In the genomic region with DNA sequence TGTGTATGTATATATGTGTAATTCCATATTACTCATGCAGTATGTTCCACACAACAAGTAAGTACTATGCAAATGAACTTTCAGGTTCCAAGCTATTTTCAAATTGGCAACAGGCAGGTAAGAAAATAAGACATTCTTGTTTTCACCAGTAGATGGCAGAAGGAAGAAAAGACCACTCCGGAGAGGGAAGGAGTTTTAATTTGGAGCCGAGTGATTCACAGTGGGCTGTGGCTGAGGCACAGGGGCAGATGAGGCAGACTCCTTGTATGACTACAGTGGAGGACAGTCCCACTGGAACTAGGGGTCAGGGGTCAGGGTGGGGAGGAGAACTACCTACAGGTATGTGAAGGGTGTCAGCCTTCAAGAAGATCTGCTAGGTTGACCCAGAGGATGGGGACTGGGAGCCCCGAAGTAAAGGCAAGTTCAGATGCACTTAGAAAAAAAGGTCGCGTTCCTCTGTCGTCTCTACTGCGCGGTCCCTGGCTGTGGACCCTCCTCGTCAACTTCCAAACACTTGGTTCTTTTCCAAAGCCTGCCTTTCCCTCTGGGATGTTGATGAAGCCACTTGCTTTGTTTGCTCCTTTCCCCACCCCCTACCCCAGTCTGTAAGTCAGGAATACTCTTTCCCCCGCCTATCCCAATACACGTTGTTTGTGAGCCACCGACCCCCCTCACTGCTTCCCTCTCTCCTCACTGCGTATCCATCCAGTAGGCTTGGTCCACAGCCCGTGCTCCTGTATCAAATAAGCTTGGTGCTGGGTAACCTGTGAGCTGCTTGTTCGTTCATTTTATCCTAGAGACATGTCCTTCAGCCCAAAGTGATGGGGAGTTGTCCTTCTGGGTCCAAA, we compare ENCODE assay signal across 8 cellular contexts. TPM values are rescaled to one million over a fixed set of nuclear protein-coding genes. Genes with fewer than 3 reads are reported as not detected.
A peak's percentile ranks its signal among the peaks of the same experiment; 100 is the strongest.
DNase-seq lines count a peak whose midpoint lies in the region; ATAC-seq and TF ChIP-seq lines count a peak whose summit lies in the region.

No MANE protein-coding gene starts in this region.

- 74% methylated on average over 15 of the region's 15 CpGs for WGBS in SK-N-SH (ENCODE audit: low lambda C conversion rate)
- 45 to 56% (median 52%) methylated on average over 15 of the region's 15 CpGs for WGBS in adrenal gland, 4 donors
- 61 to 76% (median 69%) methylated on average over 15 of the region's 15 CpGs for WGBS in spleen, 5 donors

- intact Hi-C loops in adrenal gland (cut with DNase I): loop anchor here in 1 of 2 donors (10.0 kb wide), 1 partner anchor 148 kb away; no protein-coding TSS in a partner anchor
- intact Hi-C loops in spleen (cut with DNase I; ENCODE audit: low total_unique reads): no loop called here

- CTCF ChIA-PET in SK-N-SH (lab: Yijun Ruan, JAX): interaction anchor here (0.5 to 3.2 kb wide), 44 partner anchors 8 to 383 kb away, joined by 3 to 19 read pairs (median 4); partner anchors contain the start of genes APOLD1, DDX47 and GPRC5A

- H3K27me3 ChIP-seq in KMS-11 (ENCODE audit: insufficient read depth, low read depth) (no peaks in the 10 kb centered on the region), SK-N-SH (ENCODE audit: insufficient read depth) (no peaks in the 10 kb centered on the region), adrenal gland (no peaks in the 10 kb centered on the region), spleen (replicated peaks in 1 of 7) (no peaks in the 10 kb centered on the region)

- H4K20me1 ChIP-seq in KMS-11 (ENCODE audit: insufficient read depth) (no peaks in the 10 kb centered on the region), SK-N-SH (ENCODE audit: insufficient read depth) (no peaks in the 10 kb centered on the region)

- H3K9me3 ChIP-seq in SK-N-SH (no peaks in the 10 kb centered on the region), adrenal gland (replicated peaks in 1 of 3) (no peaks in the 10 kb centered on the region), spleen (no peaks in the 10 kb centered on the region)

- peak; percentile 67 for TF ChIP-seq CTCF in KMS-11 (conservative IDR thresholded peaks at IDR 0.05; ENCODE audit: low read depth, low read length)
- peak; percentile 74 for TF ChIP-seq CTCF in SK-N-SH (IDR thresholded peaks at IDR 0.05)
- TF ChIP-seq CTCF in adrenal gland (IDR thresholded peaks at IDR 0.05): peak; percentile 44 to 73 (median 60)
- peak in 9 of 11 experiments; percentile 14 to 54 (median 40) for TF ChIP-seq CTCF in spleen (IDR thresholded peaks at IDR 0.05 in 8 of 11, conservative IDR thresholded peaks at IDR 0.05 in 3 of 11)

- no peak for ATAC-seq in HG02970 (IDR thresholded peaks at IDR 0.05; ENCODE audit: low FRiP score, unreplicated experiment)

- H2AFZ ChIP-seq in KMS-11 (ENCODE audit: low read depth): no peak overlapping the region
- no peak overlapping the region for H2AFZ ChIP-seq in SK-N-SH (ENCODE audit: low read depth)

- H3K4me3 ChIP-seq in KMS-11 (IDR thresholded peaks at IDR 0.05; ENCODE audit: insufficient read depth, low read depth, low read length): no peak overlapping the region
- no peak overlapping the region for H3K4me3 ChIP-seq in SK-N-SH (ENCODE audit: low read depth in 2 of 2, low read length in 1 of 2)
- no peak overlapping the region for H3K4me3 ChIP-seq in adrenal gland
- no peak overlapping the region for H3K4me3 ChIP-seq in spleen

- H3K9ac ChIP-seq in KMS-11 (no peak overlapping the region), SK-N-SH (no peak overlapping the region)

- H3F3A ChIP-seq in SK-N-SH (replicated peaks; ENCODE audit: insufficient read depth): peaks cover 44% of the 10 kb centered on the region

- TF ChIP-seq RAD21 in SK-N-SH (IDR thresholded peaks at IDR 0.05; ENCODE audit: low read length): peak; percentile 60

- DNase-seq in activated gamma-delta T cell treated with Interleukin-2 at 50 U/mL for 16 hours (peak; percentile 17), activated gamma-delta T cell (lab: John Stamatoyannopoulos, UW) (no peak), SK-N-SH (peak; percentile 66), adrenal gland (peak; percentile 26 to 77 (median 63)), iPS DF 19.7 (ENCODE audit: low read depth, low spot score) (peak; percentile 5), spleen (no peak)

- TF ChIP-seq POLR2A in adrenal gland (IDR thresholded peaks at IDR 0.05): no peak
- no peak for TF ChIP-seq POLR2A in spleen (IDR thresholded peaks at IDR 0.05)

- POLR2A ChIA-PET in SK-N-SH (lab: Yijun Ruan, JAX): no interaction called here

- H3K4me2 ChIP-seq in KMS-11 (no peak overlapping the region), SK-N-SH (no peak overlapping the region; the same call in 1 of the 2 replicates)

- H3K9me2 ChIP-seq in SK-N-SH: no peaks in the 10 kb centered on the region

- H3K36me3 ChIP-seq in KMS-11 (ENCODE audit: insufficient read depth): no peaks in the 10 kb centered on the region
- H3K36me3 ChIP-seq in SK-N-SH (replicated peaks in 1 of 2; ENCODE audit: control insufficient read depth in 1 of 2, insufficient read depth in 2 of 2, low read length in 1 of 2): peaks cover 14 to 15% of the 10 kb centered on the region in 2 experiments
- H3K36me3 ChIP-seq in adrenal gland (replicated peaks in 1 of 2): peaks cover 0 to 12% of the 10 kb centered on the region in 2 donors
- H3K36me3 ChIP-seq in spleen: peaks cover 0 to 29% (median 19%) of the 10 kb centered on the region in 6 donors

- TF ChIP-seq EP300 in SK-N-SH (IDR thresholded peaks at IDR 0.05; ENCODE audit: borderline replicate concordance in 1 of 2, low read depth in 1 of 2, low read length in 1 of 2): no peak

- H3K79me2 ChIP-seq in KMS-11 (ENCODE audit: insufficient read depth, low read depth) (no peaks in the 10 kb centered on the region), SK-N-SH (ENCODE audit: insufficient read depth) (no peaks in the 10 kb centered on the region)

- no peaks in the 10 kb centered on the region for H3K4me1 ChIP-seq in KMS-11 (ENCODE audit: low read depth, poor library complexity, severe bottlenecking)
- peaks cover 0 to 39% of the 10 kb centered on the region in 2 experiments; a peak in 3 of 4 replicates for H3K4me1 ChIP-seq in SK-N-SH (ENCODE audit: control insufficient read depth in 1 of 2, insufficient read depth in 2 of 2, low read depth in 1 of 2, low read length in 1 of 2)
- peaks cover 0 to 8% of the 10 kb centered on the region in 2 donors for H3K4me1 ChIP-seq in adrenal gland (replicated peaks in 1 of 2)
- peaks cover 0 to 8% (median 0%) of the 10 kb centered on the region in 6 donors for H3K4me1 ChIP-seq in spleen

- H3K27ac ChIP-seq in KMS-11 (no peak overlapping the region), SK-N-SH (ENCODE audit: low read depth in 2 of 2, low read length in 1 of 2) (peak overlapping the region in 1 of 2 experiments; percentile 76; a peak in 1 of 4 replicates), adrenal gland (peak overlapping the region in 1 of 5 donors; percentile 41), spleen (no peak overlapping the region)

TF ChIP-seq in SK-N-SH, 30 proteins besides CTCF, POLR2A, EP300 and RAD21 (continues in another document):
- TF ChIP-seq YY1 (IDR thresholded peaks at IDR 0.05; ENCODE audit: low read depth) (no peak), NFIC (IDR thresholded peaks at IDR 0.05; ENCODE audit: borderline replicate concordance) (no peak), ELF1 (IDR thresholded peaks at IDR 0.05) (no peak), FOSL2 (IDR thresholded peaks at IDR 0.05; ENCODE audit: borderline replicate concordance, low read depth) (peak; percentile 22; the same call in 1 of the 2 replicates), SMC3 (IDR thresholded peaks at IDR 0.05; ENCODE audit: low read depth, low read length) (peak; percentile 55)
- TF ChIP-seq, protein P1, sequence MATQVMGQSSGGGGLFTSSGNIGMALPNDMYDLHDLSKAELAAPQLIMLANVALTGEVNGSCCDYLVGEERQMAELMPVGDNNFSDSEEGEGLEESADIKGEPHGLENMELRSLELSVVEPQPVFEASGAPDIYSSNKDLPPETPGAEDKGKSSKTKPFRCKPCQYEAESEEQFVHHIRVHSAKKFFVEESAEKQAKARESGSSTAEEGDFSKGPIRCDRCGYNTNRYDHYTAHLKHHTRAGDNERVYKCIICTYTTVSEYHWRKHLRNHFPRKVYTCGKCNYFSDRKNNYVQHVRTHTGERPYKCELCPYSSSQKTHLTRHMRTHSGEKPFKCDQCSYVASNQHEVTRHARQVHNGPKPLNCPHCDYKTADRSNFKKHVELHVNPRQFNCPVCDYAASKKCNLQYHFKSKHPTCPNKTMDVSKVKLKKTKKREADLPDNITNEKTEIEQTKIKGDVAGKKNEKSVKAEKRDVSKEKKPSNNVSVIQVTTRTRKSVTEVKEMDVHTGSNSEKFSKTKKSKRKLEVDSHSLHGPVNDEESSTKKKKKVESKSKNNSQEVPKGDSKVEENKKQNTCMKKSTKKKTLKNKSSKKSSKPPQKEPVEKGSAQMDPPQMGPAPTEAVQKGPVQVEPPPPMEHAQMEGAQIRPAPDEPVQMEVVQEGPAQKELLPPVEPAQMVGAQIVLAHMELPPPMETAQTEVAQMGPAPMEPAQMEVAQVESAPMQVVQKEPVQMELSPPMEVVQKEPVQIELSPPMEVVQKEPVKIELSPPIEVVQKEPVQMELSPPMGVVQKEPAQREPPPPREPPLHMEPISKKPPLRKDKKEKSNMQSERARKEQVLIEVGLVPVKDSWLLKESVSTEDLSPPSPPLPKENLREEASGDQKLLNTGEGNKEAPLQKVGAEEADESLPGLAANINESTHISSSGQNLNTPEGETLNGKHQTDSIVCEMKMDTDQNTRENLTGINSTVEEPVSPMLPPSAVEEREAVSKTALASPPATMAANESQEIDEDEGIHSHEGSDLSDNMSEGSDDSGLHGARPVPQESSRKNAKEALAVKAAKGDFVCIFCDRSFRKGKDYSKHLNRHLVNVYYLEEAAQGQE (IDR thresholded peaks at IDR 0.05; ENCODE audit: low read depth, low read length): no peak

RNA-seq across cellular contexts. Expression of gene DDX47, which starts 24.1 kb away (rescaled TPM):
- polyA plus RNA-seq in SK-N-SH (2012; rRNA removed) (68.4 and 90.9 TPM in 2 replicates), adrenal gland (10 to 100 TPM; 31.6 to 70.3 (median 34.0) TPM), spleen (10 to 100 TPM; 34.0 to 39.3 (median 35.3) TPM)
- polyA plus RNA-seq in SK-N-SH (2012; cell fraction: cytosol; rRNA removed): 85.1 and 94.5 TPM in 2 replicates
- 82.2 and 158 TPM in 2 replicates for polyA plus RNA-seq in SK-N-SH (2012; cell fraction: nucleus; rRNA removed)
- total RNA-seq in adrenal gland (10 to 100 TPM; 28.8 to 61.0 (median 44.7) TPM), spleen (10 to 100 TPM; 37.2 to 58.1 (median 45.2) TPM)

RNA-seq across cellular contexts. Expression of gene APOLD1, which starts 51.8 kb away (rescaled TPM):
- polyA plus RNA-seq in SK-N-SH (2012; rRNA removed) (1.6 and 1.7 TPM in 2 replicates), adrenal gland (1 to 10 TPM; 1.2 to 7.6 (median 6.9) TPM), spleen (1 to 10 TPM; 1.3 to 4.5 (median 2.5) TPM)
- 1.4 TPM in 2 replicates for polyA plus RNA-seq in SK-N-SH (2012; cell fraction: cytosol; rRNA removed)
- polyA plus RNA-seq in SK-N-SH (2012; cell fraction: nucleus; rRNA removed): 3.5 and 4.8 TPM in 2 replicates
- total RNA-seq in adrenal gland (10 to 100 TPM in 3 of 8 donors, 1 to 10 TPM in 5; 2.1 to 11.5 (median 7.9) TPM), spleen (10 to 100 TPM in 6 of 7 donors, 1 to 10 TPM in 1; 6.1 to 79.5 (median 16.0) TPM)

RNA-seq across cellular contexts. Expression of gene GPRC5A, which starts 54.1 kb away (rescaled TPM):
- polyA plus RNA-seq in SK-N-SH (2012; rRNA removed): 12.7 and 16.1 TPM in 2 replicates
- 8.0 and 9.6 TPM in 2 replicates for polyA plus RNA-seq in SK-N-SH (2012; cell fraction: cytosol; rRNA removed)
- polyA plus RNA-seq in SK-N-SH (2012; cell fraction: nucleus; rRNA removed): 8.2 and 12.0 TPM in 2 replicates
- total RNA-seq in adrenal gland: 10 to 100 TPM in 3 of 8 donors, 1 to 10 TPM in 5; 5.3 to 22.3 (median 9.0) TPM
- 1 to 10 TPM; 2.0 to 4.0 (median 2.3) TPM for polyA plus RNA-seq in adrenal gland
- total RNA-seq in spleen: 1 to 10 TPM in 3 of 7 donors, under 1 TPM in 4; 0.09 to 3.0 (median 0.69) TPM
- polyA plus RNA-seq in spleen: under 1 TPM; 0.09 to 0.18 (median 0.13) TPM

Comparison
In these comparisons a context has a peak if more than half of its experiments do, and no peak if none do; other contexts are left out.
1. DNase-seq: peak in activated gamma-delta T cell treated with Interleukin-2 at 50 U/mL for 16 hours (single experiment), SK-N-SH (single experiment), adrenal gland (7 of 7) and iPS DF 19.7 (single experiment); none in activated gamma-delta T cell (single experiment) and spleen (single experiment).
2. Peak in every context shown above with its lines, with median percentiles within 50 percentile points of each other: CTCF ChIP-seq.